17 cellular contexts compared by ENCODE assay signal in the genomic region with DNA sequence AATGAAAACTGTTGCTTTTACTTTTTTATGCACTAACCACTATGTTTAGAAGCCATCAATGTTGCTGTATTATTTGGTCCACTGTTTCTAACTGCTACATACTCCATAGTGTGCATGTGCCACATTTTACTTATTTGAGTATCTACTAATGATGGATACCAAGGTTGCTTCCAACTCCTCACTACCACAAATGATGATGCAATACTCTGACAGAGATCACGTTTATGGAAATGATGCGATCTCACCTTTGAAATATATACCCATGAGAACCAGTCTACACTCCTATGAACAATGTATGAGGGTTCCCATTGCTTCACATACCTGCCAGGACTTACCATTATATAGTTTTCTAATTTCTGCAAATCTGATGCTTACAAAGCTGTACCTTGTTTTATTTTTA. TPM values are rescaled to one million over a fixed set of nuclear protein-coding genes. Genes with fewer than 3 reads are reported as not detected.
DNase-seq lines count a peak whose midpoint lies in the region; ATAC-seq lines count a peak whose summit lies in the region.
"Had no signal": no experiment of that assay in that cellular context is flagged by ENCODE, and none has a peak within 500 bp of the region (broad histone marks: within the 10 kb centered on the region; RNA-seq: fewer than 3 reads in every experiment).

No MANE protein-coding gene starts in this region.

- no peaks in the 10 kb centered on the region for H3K9me3 Mint-ChIP-seq in activated CD4-positive, alpha-beta T cell treated with anti-CD3 and anti-CD28 coated beads, Interleukin-2, amount 10 ng/mL, durations not matched to agents 7 days and 5 days
- H3K9me3 Mint-ChIP-seq in stimulated activated naive CD8-positive, alpha-beta T cell treated with anti-CD3 and anti-CD28 coated beads, Interleukin-15, amount 100 ng/mL, for 72 hours: no peaks in the 10 kb centered on the region
- no peaks in the 10 kb centered on the region for H3K9me3 Mint-ChIP-seq in activated naive CD8-positive, alpha-beta T cell treated with anti-CD3 and anti-CD28 coated beads, Interleukin-2, amount 50 U/mL, for 24 hours
- H3K9me3 Mint-ChIP-seq: CD4-positive, alpha-beta memory T cell had no signal

- peak; percentile 26 for ATAC-seq in stimulated activated naive CD8-positive, alpha-beta T cell treated with anti-CD3 and anti-CD28 coated beads, Interleukin-15, amount 100 ng/mL, for 72 hours
- no peak for ATAC-seq in stimulated activated naive CD8-positive, alpha-beta T cell treated with anti-CD3 and anti-CD28 coated beads, Interleukin-15, Interleukin-2, amounts not matched to agents 100 U/mL and 50 U/mL, for 24 hours
- ATAC-seq in activated naive CD8-positive, alpha-beta T cell treated with anti-CD3 and anti-CD28 coated beads, Interleukin-2, amount 50 U/mL, for 24 hours: no peak
- ATAC-seq in HG02610 (IDR thresholded peaks at IDR 0.05; ENCODE audit: unreplicated experiment): no peak
- ATAC-seq: GM12878, Right ventricle myocardium inferior had no signal

- H3K27me3 Mint-ChIP-seq in activated CD4-positive, alpha-beta T cell treated with anti-CD3 and anti-CD28 coated beads, Interleukin-2, amount 10 ng/mL, durations not matched to agents 7 days and 5 days: no peaks in the 10 kb centered on the region
- H3K27me3 Mint-ChIP-seq in stimulated activated naive CD8-positive, alpha-beta T cell treated with anti-CD3 and anti-CD28 coated beads, Interleukin-15, amount 100 ng/mL, for 72 hours: no peaks in the 10 kb centered on the region
- no peaks in the 10 kb centered on the region for H3K27me3 Mint-ChIP-seq in activated naive CD8-positive, alpha-beta T cell treated with anti-CD3 and anti-CD28 coated beads, Interleukin-2, amount 50 U/mL, for 24 hours
- H3K27me3 Mint-ChIP-seq: CD4-positive, alpha-beta memory T cell had no signal

- H3K36me3 Mint-ChIP-seq in activated CD4-positive, alpha-beta T cell treated with anti-CD3 and anti-CD28 coated beads, Interleukin-2, amount 10 ng/mL, durations not matched to agents 7 days and 5 days (ENCODE audit: low read depth): peaks cover 43% of the 10 kb centered on the region
- peaks cover 58% of the 10 kb centered on the region for H3K36me3 Mint-ChIP-seq in activated naive CD8-positive, alpha-beta T cell treated with anti-CD3 and anti-CD28 coated beads, Interleukin-2, amount 50 U/mL, for 24 hours (ENCODE audit: low read depth)

- peak overlapping the region; percentile 56 for H3K27ac Mint-ChIP-seq in activated CD4-positive, alpha-beta T cell treated with anti-CD3 and anti-CD28 coated beads, Interleukin-2, amount 10 ng/mL, durations not matched to agents 7 days and 5 days
- peak overlapping the region in 1 of 2 donors; percentile 91 for H3K27ac Mint-ChIP-seq in stimulated activated naive CD8-positive, alpha-beta T cell treated with anti-CD3 and anti-CD28 coated beads, Interleukin-15, amount 100 ng/mL, for 72 hours
- H3K27ac Mint-ChIP-seq in activated naive CD8-positive, alpha-beta T cell treated with anti-CD3 and anti-CD28 coated beads, Interleukin-2, amount 50 U/mL, for 24 hours: peak overlapping the region; percentile 67

- no peaks in the 10 kb centered on the region for H3K4me1 Mint-ChIP-seq in activated CD4-positive, alpha-beta T cell treated with anti-CD3 and anti-CD28 coated beads, Interleukin-2, amount 10 ng/mL, durations not matched to agents 7 days and 5 days
- no peaks in the 10 kb centered on the region for H3K4me1 Mint-ChIP-seq in stimulated activated naive CD8-positive, alpha-beta T cell treated with anti-CD3 and anti-CD28 coated beads, Interleukin-15, amount 100 ng/mL, for 72 hours
- H3K4me1 Mint-ChIP-seq in activated naive CD8-positive, alpha-beta T cell treated with anti-CD3 and anti-CD28 coated beads, Interleukin-2, amount 50 U/mL, for 24 hours: peaks cover 5% of the 10 kb centered on the region

- CTCF ChIA-PET in activated CD4-positive, alpha-beta T cell treated with anti-CD3 and anti-CD28 coated beads, Interleukin-2, amount 10 ng/mL, durations not matched to agents 7 days and 5 days (lab: Charles Lee): no interaction called here

- DNase-seq in activated CD4-positive, alpha-beta T cell treated with anti-CD3 and anti-CD28 coated beads, Interleukin-2, amount 10 ng/mL, durations not matched to agents 7 days and 5 days: no peak
- DNase-seq in activated CD4-positive, alpha-beta T cell treated with anti-CD3 and anti-CD28 coated beads, Interleukin-2, amount 50 U/mL, for 1 hour: no peak
- DNase-seq in stimulated activated naive CD8-positive, alpha-beta T cell treated with anti-CD3 and anti-CD28 coated beads, Interleukin-15, amount 100 ng/mL, for 72 hours: no peak
- DNase-seq in stimulated activated naive CD8-positive, alpha-beta T cell treated with anti-CD3 and anti-CD28 coated beads, Interleukin-15, Interleukin-2, amounts not matched to agents 100 U/mL and 50 U/mL, for 24 hours: no peak
- DNase-seq in activated naive CD8-positive, alpha-beta T cell treated with anti-CD3 and anti-CD28 coated beads, Interleukin-2, amount 50 U/mL, for 24 hours: no peak
- no peak for DNase-seq in NAMALWA (ENCODE audit: low spot score)
- no peak for DNase-seq in activated CD8-positive, alpha-beta memory T cell treated with anti-CD3 and anti-CD28 coated beads for 24 hours
- DNase-seq: CD4-positive, alpha-beta memory T cell; DMS153; EL; NCI-H1092; NCI-H1436 treated with DMSO at 0.1 percent for 48 hours; NCI-H2029; NCI-H446 treated with DMSO at 0.1 percent for 48 hours had no signal

- POLR2A ChIA-PET in activated CD4-positive, alpha-beta T cell treated with anti-CD3 and anti-CD28 coated beads, Interleukin-2, amount 10 ng/mL, durations not matched to agents 7 days and 5 days (lab: Charles Lee): no interaction called here

- H3K4me3 Mint-ChIP-seq in activated CD4-positive, alpha-beta T cell treated with anti-CD3 and anti-CD28 coated beads, Interleukin-2, amount 10 ng/mL, durations not matched to agents 7 days and 5 days: no peak overlapping the region
- no peak overlapping the region for H3K4me3 Mint-ChIP-seq in stimulated activated naive CD8-positive, alpha-beta T cell treated with anti-CD3 and anti-CD28 coated beads, Interleukin-15, amount 100 ng/mL, for 72 hours
- no peak overlapping the region for H3K4me3 Mint-ChIP-seq in activated naive CD8-positive, alpha-beta T cell treated with anti-CD3 and anti-CD28 coated beads, Interleukin-2, amount 50 U/mL, for 24 hours
- H3K4me3 Mint-ChIP-seq: CD4-positive, alpha-beta memory T cell had no signal

RNA-seq across cellular contexts. Expression of a gene that starts 44.2 kb away (rescaled TPM):
- total RNA-seq in activated CD4-positive, alpha-beta T cell treated with anti-CD3 and anti-CD28 coated beads, Interleukin-2, amount 10 ng/mL, durations not matched to agents 7 days and 5 days: 100 to 1,000 TPM; 235 to 251 TPM
